8 cellular contexts compared by ENCODE assay signal in genomic region chrX:130120746-130121504, GRCh38. TPM values are rescaled to one million over a fixed set of nuclear protein-coding genes. Genes with fewer than 3 reads are reported as not detected.
DNase-seq lines count a peak whose midpoint lies in the region; TF ChIP-seq lines count a peak whose summit lies in the region.

No MANE protein-coding gene starts in this region.

- DNase-seq in GM03348 (ENCODE audit: low spot score) (peak; percentile 86), HCEC 1CT (peak; percentile 69), NCI-H1930 (lab: John Stamatoyannopoulos, UW) (peak; percentile 34 to 53), ecto neural progenitor cell (ENCODE audit: low spot score) (peak; percentile 82), lower leg skin (ENCODE audit: low spot score in 2 of 2) (peak; percentile 72 to 94), mesenteric fat pad (ENCODE audit: low spot score) (no peak)
- DNase-seq in activated CD4-positive, alpha-beta T cell treated with anti-CD3 and anti-CD28 coated beads, Interleukin-2, amount 50 U/mL, for 1 hour, result peak; percentile 62
- DNase-seq in stimulated activated CD4-positive, alpha-beta T cell treated with anti-CD3 and anti-CD28 coated beads, Interleukin-4, amount 100 ng/mL, for 48 hours (ENCODE audit: low read depth in 2 of 2), result peak; percentile 42 to 49

- H3K4me3 ChIP-seq in lower leg skin (ENCODE audit: low read depth, poor library complexity, severe bottlenecking), result no peak overlapping the region

- TF ChIP-seq CTCF in lower leg skin (IDR thresholded peaks at IDR 0.05), result peak in 1 of 3 donors; percentile 18

- TF ChIP-seq POLR2A in lower leg skin (IDR thresholded peaks at IDR 0.05), result no peak

- 3 to 30% methylated on average over 35 to 58 of the region's 58 CpGs for WGBS in lower leg skin, 2 donors

- intact Hi-C loops in lower leg skin (cut with DNase I; ENCODE audit: low total_unique reads), result no loop called here

RNA-seq across cellular contexts. Expression of gene ELF4, which starts 10.6 kb away (rescaled TPM):
- total RNA-seq in lower leg skin, result 10 to 100 TPM; 10.8 to 19.1 (median 16.4) TPM
- total RNA-seq in mesenteric fat pad, result 14.3 TPM

RNA-seq across cellular contexts. Expression of gene AIFM1, which starts 44.7 kb away (rescaled TPM):
- total RNA-seq in lower leg skin (10 to 100 TPM in 2 of 4 donors, 1 to 10 TPM in 2; 7.6 to 15.0 (median 10.4) TPM), mesenteric fat pad (35.4 TPM)

RNA-seq across cellular contexts. Expression of gene RAB33A, which starts 50.8 kb away (rescaled TPM):
- under 1 TPM in 1 of 4 donors, not detected in 3; 0.65 TPM for total RNA-seq in lower leg skin
- 3.4 TPM for total RNA-seq in mesenteric fat pad
